ENCODE assay signal across 24 cellular contexts in the genomic region with DNA sequence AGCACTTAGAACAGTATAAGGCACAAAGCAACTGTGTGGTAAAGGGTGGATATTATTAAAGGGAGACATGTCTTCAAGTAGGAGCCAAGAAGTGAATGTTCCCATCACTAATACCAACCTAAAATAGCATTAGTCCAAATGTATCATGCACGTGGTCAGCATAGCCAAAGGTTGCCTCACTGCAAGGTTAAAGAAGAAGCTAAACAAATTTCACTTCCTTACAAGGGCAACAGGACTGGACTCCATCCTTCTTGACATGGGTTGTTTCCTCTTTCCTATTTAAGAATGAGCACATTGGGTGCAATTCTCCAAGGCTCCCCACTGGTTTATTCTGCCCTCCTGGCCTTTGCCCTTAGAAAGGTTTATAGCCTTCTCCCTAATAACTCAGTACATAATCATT.
DNase-seq lines count a peak whose midpoint lies in the region; ATAC-seq and TF ChIP-seq lines count a peak whose summit lies in the region.
"Had no signal": no experiment of that assay in that cellular context is flagged by ENCODE, and none has a peak within 500 bp of the region (broad histone marks: within the 10 kb centered on the region; RNA-seq: fewer than 3 reads in every experiment).

No MANE protein-coding gene starts in this region.

- H3K9me3 Mint-ChIP-seq in naive thymus-derived CD4-positive, alpha-beta T cell, result no peaks in the 10 kb centered on the region
- H3K9me3 Mint-ChIP-seq: natural killer cell; stimulated activated memory B cell treated with anti-CD40 and anti-IgM and Interleukin-4, amounts not matched to agents 10 μg/mL and 1 μg/mL and 100 μg/mL, for 72 hours; T-helper 1 cell treated with Interleukin-12 subunit alpha and Interleukin-12 subunit beta and Interleukin-4 antibody, amounts not matched to agents 30 μg/mL and 1 μg/mL, for 36 hours had no signal

- no peak for TF ChIP-seq CTCF in NB4 (IDR thresholded peaks at IDR 0.05; ENCODE audit: low read depth, low read length)

- no peak for TF ChIP-seq POLR2A in NB4 (IDR thresholded peaks at IDR 0.05; ENCODE audit: extremely low read depth, insufficient read length)

- no peaks in the 10 kb centered on the region for H3K27me3 ChIP-seq in naive thymus-derived CD4-positive, alpha-beta T cell (ENCODE audit: control insufficient read depth in 2 of 2, insufficient read depth in 2 of 2, low read length in 2 of 2)
- H3K27me3 ChIP-seq: pancreas, thyroid gland had no signal

- no peaks in the 10 kb centered on the region for H3K9me3 ChIP-seq in naive thymus-derived CD4-positive, alpha-beta T cell (ENCODE audit: control insufficient read depth in 2 of 3, low read length in 3 of 3)
- H3K9me3 ChIP-seq: breast epithelium, pancreas, thyroid gland had no signal

- no peak overlapping the region for H3K27ac Mint-ChIP-seq in naive thymus-derived CD4-positive, alpha-beta T cell
- H3K27ac Mint-ChIP-seq: CD4-positive, CD25-positive, alpha-beta regulatory T cell; natural killer cell; stimulated activated memory B cell treated with anti-CD40 and anti-IgM and Interleukin-4, amounts not matched to agents 10 μg/mL and 1 μg/mL and 100 μg/mL, for 72 hours; T-helper 1 cell treated with Interleukin-12 subunit alpha and Interleukin-12 subunit beta and Interleukin-4 antibody, amounts not matched to agents 30 μg/mL and 1 μg/mL, for 36 hours had no signal

- H3K36me3 ChIP-seq in naive thymus-derived CD4-positive, alpha-beta T cell (ENCODE audit: control insufficient read depth in 2 of 3, insufficient read depth in 3 of 3, low read length in 3 of 3), result no peaks in the 10 kb centered on the region
- H3K36me3 ChIP-seq: breast epithelium, pancreas, thyroid gland had no signal

- DNase-seq in Ammon's horn (ENCODE audit: low spot score), result peak; percentile 73
- DNase-seq in NB4 (ENCODE audit: low read depth), result peak; percentile 32
- DNase-seq in naive thymus-derived CD4-positive, alpha-beta T cell, result no peak
- no peak for DNase-seq in epidermal melanocyte (ENCODE audit: insufficient read length, low spot score)
- no peak for DNase-seq in RKO (ENCODE audit: low spot score)
- DNase-seq: activated CD8-positive, alpha-beta memory T cell treated with anti-CD3 and anti-CD28 coated beads, Interleukin-2, amount 50 U/mL, for 4 hours; activated effector memory CD4-positive, alpha-beta T cell treated with Interleukin-2 at 50 U/mL for 16 hours; CD4-positive, CD25-positive, alpha-beta regulatory T cell; GDM1; islet precursor cell; mesendoderm; natural killer cell; NCI-H1105; NCI-H2081 treated with DMSO at 0.1 percent for 48 hours; NCI-H446 treated with DMSO at 0.1 percent for 48 hours; pancreas; stimulated activated CD4-positive, alpha-beta T cell treated with anti-CD3 and anti-CD28 coated beads, Interleukin-1b, Interleukin-23, amount 100 ng/mL, for 48 hours; thyroid gland had no signal

- intact Hi-C loops in naive thymus-derived CD4-positive, alpha-beta T cell (cut with micrococcal nuclease), result no loop called here

- peak; percentile 65 for ATAC-seq in naive thymus-derived CD4-positive, alpha-beta T cell
- no peak for ATAC-seq in esophagus mucosa
- ATAC-seq in HG03378 (IDR thresholded peaks at IDR 0.05; ENCODE audit: unreplicated experiment), result no peak
- ATAC-seq: natural killer cell; stimulated activated memory B cell treated with anti-CD40 and anti-IgM and Interleukin-4, amounts not matched to agents 10 μg/mL and 1 μg/mL and 100 μg/mL, for 72 hours had no signal

- no peaks in the 10 kb centered on the region for H3K36me3 Mint-ChIP-seq in naive thymus-derived CD4-positive, alpha-beta T cell
- H3K36me3 Mint-ChIP-seq: CD4-positive, CD25-positive, alpha-beta regulatory T cell; natural killer cell; stimulated activated memory B cell treated with anti-CD40 and anti-IgM and Interleukin-4, amounts not matched to agents 10 μg/mL and 1 μg/mL and 100 μg/mL, for 72 hours had no signal

- H3K27me3 Mint-ChIP-seq in naive thymus-derived CD4-positive, alpha-beta T cell, result peaks cover 15 to 42% (median 29%) of the 10 kb centered on the region in 5 donors

- H3K4me3 ChIP-seq in NB4 (ENCODE audit: low read depth, low read length), result no peak overlapping the region
- H3K4me3 ChIP-seq in naive thymus-derived CD4-positive, alpha-beta T cell (ENCODE audit: low read length), result no peak overlapping the region
- H3K4me3 ChIP-seq: breast epithelium, pancreas, thyroid gland had no signal

- POLR2A ChIA-PET in naive thymus-derived CD4-positive, alpha-beta T cell (lab: Charles Lee), result no interaction called here

- no peaks in the 10 kb centered on the region for H3K4me1 Mint-ChIP-seq in naive thymus-derived CD4-positive, alpha-beta T cell
- H3K4me1 Mint-ChIP-seq: CD4-positive, CD25-positive, alpha-beta regulatory T cell; natural killer cell had no signal

- no peak overlapping the region for H3K4me3 Mint-ChIP-seq in naive thymus-derived CD4-positive, alpha-beta T cell
- H3K4me3 Mint-ChIP-seq: CD4-positive, CD25-positive, alpha-beta regulatory T cell; natural killer cell; stimulated activated memory B cell treated with anti-CD40 and anti-IgM and Interleukin-4, amounts not matched to agents 10 μg/mL and 1 μg/mL and 100 μg/mL, for 72 hours; T-helper 1 cell treated with Interleukin-12 subunit alpha and Interleukin-12 subunit beta and Interleukin-4 antibody, amounts not matched to agents 30 μg/mL and 1 μg/mL, for 36 hours had no signal

- CTCF ChIA-PET in naive thymus-derived CD4-positive, alpha-beta T cell (lab: Charles Lee), result no interaction called here

- peak overlapping the region; percentile 63 for H3K27ac ChIP-seq in cingulate gyrus (ENCODE audit: low read depth, low read length)
- H3K27ac ChIP-seq in naive thymus-derived CD4-positive, alpha-beta T cell (ENCODE audit: low read depth, low read length), result no peak overlapping the region
- H3K27ac ChIP-seq: breast epithelium, pancreas, thyroid gland had no signal

- H3K4me1 ChIP-seq in naive thymus-derived CD4-positive, alpha-beta T cell (ENCODE audit: control insufficient read depth in 2 of 2, insufficient read depth in 2 of 2, low read length in 2 of 2), result no peaks in the 10 kb centered on the region
- H3K4me1 ChIP-seq: breast epithelium, pancreas, thyroid gland had no signal

Comparison
In these comparisons a context has a peak if more than half of its experiments do, and no peak if none do; other contexts are left out.
1. DNase-seq: peak in Ammon's horn (single experiment) and NB4 (single experiment); none in naive thymus-derived CD4-positive, alpha-beta T cell (0 of 9), epidermal melanocyte (single experiment) and RKO (single experiment).